In genomic region chr12:29908154-29908553, GRCh38 we compare ENCODE assay signal across 1 cellular context.
TF ChIP-seq lines count a peak whose summit lies in the region.

No MANE protein-coding gene starts in this region.

TF ChIP-seq in HepG2, 621 proteins besides CTCF, POLR2A, EP300 and RAD21 (continued from another document):
- TF ChIP-seq MAFK (conservative IDR thresholded peaks at IDR 0.05 in 1 of 2, IDR thresholded peaks at IDR 0.05 in 1 of 2; ENCODE audit: low read length in 2 of 2) (peak; percentile 57 to 78), FOXA3 (CRISPR knock-in tag; IDR thresholded peaks at IDR 0.05) (no peak), LCORL (IDR thresholded peaks at IDR 0.05) (no peak), LCORL (CRISPR knock-in tag; IDR thresholded peaks at IDR 0.05) (no peak), KLF13 (CRISPR knock-in tag; IDR thresholded peaks at IDR 0.05) (no peak), FOXO4 (CRISPR knock-in tag; conservative IDR thresholded peaks at IDR 0.05) (no peak), POGZ (CRISPR knock-in tag; IDR thresholded peaks at IDR 0.05) (no peak), MAFF (IDR thresholded peaks at IDR 0.05; ENCODE audit: low read depth, low read length) (peak; percentile 52)
